In genomic region chr7:4784799-4785198, GRCh38 we compare ENCODE assay signal across 1 cellular context.
TF ChIP-seq lines count a peak whose summit lies in the region.

No MANE protein-coding gene starts in this region.

TF ChIP-seq in HepG2, 621 proteins besides CTCF, POLR2A, EP300 and RAD21:
- TF ChIP-seq, protein P1, sequence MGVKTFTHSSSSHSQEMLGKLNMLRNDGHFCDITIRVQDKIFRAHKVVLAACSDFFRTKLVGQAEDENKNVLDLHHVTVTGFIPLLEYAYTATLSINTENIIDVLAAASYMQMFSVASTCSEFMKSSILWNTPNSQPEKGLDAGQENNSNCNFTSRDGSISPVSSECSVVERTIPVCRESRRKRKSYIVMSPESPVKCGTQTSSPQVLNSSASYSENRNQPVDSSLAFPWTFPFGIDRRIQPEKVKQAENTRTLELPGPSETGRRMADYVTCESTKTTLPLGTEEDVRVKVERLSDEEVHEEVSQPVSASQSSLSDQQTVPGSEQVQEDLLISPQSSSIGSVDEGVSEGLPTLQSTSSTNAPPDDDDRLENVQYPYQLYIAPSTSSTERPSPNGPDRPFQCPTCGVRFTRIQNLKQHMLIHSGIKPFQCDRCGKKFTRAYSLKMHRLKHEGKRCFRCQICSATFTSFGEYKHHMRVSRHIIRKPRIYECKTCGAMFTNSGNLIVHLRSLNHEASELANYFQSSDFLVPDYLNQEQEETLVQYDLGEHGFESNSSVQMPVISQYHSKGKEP (CRISPR knock-in tag; IDR thresholded peaks at IDR 0.05) = no peak
- TF ChIP-seq RBFOX2 (IDR thresholded peaks at IDR 0.05; ENCODE audit: low read depth, low read length) (0 out of 2 replicates have a peak, but pooled peaks have one; percentile 14), PHF21A (CRISPR knock-in tag; IDR thresholded peaks at IDR 0.05) (no peak)
